19 cellular contexts compared by ENCODE assay signal in the genomic region with DNA sequence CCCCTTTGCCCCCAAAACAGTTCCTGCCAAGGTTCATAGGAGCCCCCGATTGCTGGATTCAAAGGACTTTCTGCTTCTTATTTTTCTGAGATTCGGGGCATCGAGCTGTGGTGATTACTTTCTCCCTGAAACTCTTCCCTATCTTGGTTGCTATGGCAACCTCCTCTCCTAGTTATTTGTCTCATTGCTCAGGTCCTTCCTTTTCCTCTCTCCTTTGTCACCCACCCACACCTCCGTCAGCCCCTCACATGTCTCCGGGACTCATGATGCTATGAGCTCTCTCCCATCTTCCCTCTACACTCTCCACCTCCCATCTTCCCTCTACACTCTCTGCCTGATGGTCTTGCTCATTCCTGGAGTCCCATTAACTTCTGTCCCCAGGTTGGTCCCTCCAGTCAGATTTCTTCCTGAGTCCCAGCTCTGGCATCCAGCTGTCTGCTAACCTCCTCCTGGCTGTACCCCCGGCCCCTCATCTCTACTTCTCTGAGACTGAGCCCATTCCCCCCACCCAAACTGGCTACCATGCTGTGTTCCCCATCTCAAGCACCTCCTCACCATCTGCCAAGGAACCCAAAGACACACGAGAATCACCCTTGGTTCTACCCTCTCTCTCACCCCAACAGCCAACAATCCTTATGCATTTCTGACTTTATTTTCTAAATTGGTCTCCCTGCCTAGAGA.
"Had no signal": no experiment of that assay in that cellular context is flagged by ENCODE, and none has a peak within 500 bp of the region (broad histone marks: within the 10 kb centered on the region; RNA-seq: fewer than 3 reads in every experiment).

No MANE protein-coding gene starts in this region.

- DNase-seq: activated CD4-positive, alpha-beta memory T cell treated with anti-CD3 and anti-CD28 coated beads for 36 hours; activated CD4-positive, alpha-beta T cell treated with anti-CD3 and anti-CD28 coated beads, Interleukin-2, amount 10 ng/mL, durations not matched to agents 24 days and 14 days; activated CD8-positive, alpha-beta memory T cell treated with anti-CD3 and anti-CD28 coated beads, Interleukin-2, amount 50 U/mL, for 4 hours; activated gamma-delta T cell; activated naive CD4-positive, alpha-beta T cell treated with anti-CD3 and anti-CD28 coated beads, Interleukin-2, amount 10 ng/mL, durations not matched to agents 7 days and 5 days; activated naive CD8-positive, alpha-beta T cell treated with anti-CD3 and anti-CD28 coated beads, Interleukin-2, amount 10 ng/mL, durations not matched to agents 7 days and 5 days; activated T-cell treated with anti-CD3 and anti-CD28 coated beads, Interleukin-2, amount 50 U/mL, for 1 hour; esophagus squamous epithelium; foreskin melanocyte; left cardiac atrium; left ventricle myocardium superior; naive B cell; occipital lobe; psoas muscle; stimulated activated CD4-positive, alpha-beta T cell treated with anti-CD3 and anti-CD28 coated beads, Interleukin-15, amount 100 ng/mL, for 24 hours; stimulated activated CD4-positive, alpha-beta T cell treated with anti-CD3 and anti-CD28 coated beads, Interleukin-2, amount 100 ng/mL, for 24 hours; stimulated activated naive B cell treated with anti-CD40 and anti-IgM and Interleukin-4, amounts not matched to agents 10 μg/mL and 1 μg/mL and 100 μg/mL, for 72 hours; stomach had no signal

- ATAC-seq: activated CD4-positive, CD25-positive, alpha-beta regulatory T cell treated with anti-CD3 and anti-CD28 coated beads, Interleukin-2, amount 50 U/mL, for 24 hours; left cardiac atrium; left ventricle myocardium superior; stimulated activated naive B cell treated with anti-CD40 and anti-IgM and Interleukin-4, amounts not matched to agents 10 μg/mL and 1 μg/mL and 100 μg/mL, for 72 hours had no signal
